In genomic region chr20:51219544-51219943, GRCh38 we compare ENCODE assay signal across 22 cellular contexts.
"Had no signal": no experiment of that assay in that cellular context is flagged by ENCODE, and none has a peak within 500 bp of the region (broad histone marks: within the 10 kb centered on the region; RNA-seq: fewer than 3 reads in every experiment).

No MANE protein-coding gene starts in this region.

- H3K27ac ChIP-seq: ovary, parathyroid adenoma, psoas muscle, skin epidermis, spleen, suprapubic skin, testis, tibial artery, transverse colon, upper lobe of right lung, uterus had no signal

- ATAC-seq: naive thymus-derived CD8-positive, alpha-beta T cell; psoas muscle; sciatic nerve; stimulated activated memory B cell treated with anti-CD40 and anti-IgM and Interleukin-4, amounts not matched to agents 10 μg/mL and 1 μg/mL and 100 μg/mL, for 72 hours had no signal

- H3K36me3 ChIP-seq: ovary, spleen, suprapubic skin, tibial artery, transverse colon, upper lobe of right lung, uterus had no signal

- H3K79me2 ChIP-seq: parathyroid adenoma had no signal

- H3K9ac ChIP-seq: parathyroid adenoma had no signal

- H3K4me3 Mint-ChIP-seq: naive thymus-derived CD8-positive, alpha-beta T cell; natural killer cell treated with Interleukin-12 subunit alpha and Interleukin-12 subunit beta and Interleukin-15 and Interleukin-18, amount 100 ng/mL, for 72 hours; nephron progenitor cell; neural crest cell; stimulated activated memory B cell treated with anti-CD40 and anti-IgM and Interleukin-4, amounts not matched to agents 10 μg/mL and 1 μg/mL and 100 μg/mL, for 72 hours; stimulated activated naive CD8-positive, alpha-beta T cell treated with anti-CD3 and anti-CD28 coated beads, Interleukin-15, amount 100 ng/mL, for 72 hours; type B pancreatic cell had no signal

- H3K27ac Mint-ChIP-seq: natural killer cell treated with Interleukin-12 subunit alpha and Interleukin-12 subunit beta and Interleukin-15 and Interleukin-18, amount 100 ng/mL, for 72 hours; nephron progenitor cell; progenitor cell of endocrine pancreas; stimulated activated memory B cell treated with anti-CD40 and anti-IgM and Interleukin-4, amounts not matched to agents 10 μg/mL and 1 μg/mL and 100 μg/mL, for 72 hours; stimulated activated naive CD8-positive, alpha-beta T cell treated with anti-CD3 and anti-CD28 coated beads, Interleukin-15, amount 100 ng/mL, for 72 hours; type B pancreatic cell had no signal

- H3K9me3 Mint-ChIP-seq: natural killer cell treated with Interleukin-12 subunit alpha and Interleukin-12 subunit beta and Interleukin-15 and Interleukin-18, amount 100 ng/mL, for 72 hours had no signal

- DNase-seq: occipital lobe, ovary had no signal

- H3K4me2 ChIP-seq: smooth muscle cell had no signal

- H3K4me1 ChIP-seq: parathyroid adenoma, psoas muscle, suprapubic skin, testis, tibial artery, upper lobe of right lung, uterus had no signal

- H3K4me3 ChIP-seq: ovary, psoas muscle, skin epidermis, smooth muscle cell, spleen, suprapubic skin, tibial artery, transverse colon, upper lobe of right lung, uterus had no signal

- H3K36me3 Mint-ChIP-seq: natural killer cell treated with Interleukin-12 subunit alpha and Interleukin-12 subunit beta and Interleukin-15 and Interleukin-18, amount 100 ng/mL, for 72 hours; stimulated activated memory B cell treated with anti-CD40 and anti-IgM and Interleukin-4, amounts not matched to agents 10 μg/mL and 1 μg/mL and 100 μg/mL, for 72 hours had no signal

- H3K9me3 ChIP-seq: psoas muscle, suprapubic skin, testis, upper lobe of right lung, uterus had no signal

- H3K27me3 ChIP-seq: ovary, testis, uterus had no signal

- H2AFZ ChIP-seq: parathyroid adenoma had no signal
